In the genomic region with DNA sequence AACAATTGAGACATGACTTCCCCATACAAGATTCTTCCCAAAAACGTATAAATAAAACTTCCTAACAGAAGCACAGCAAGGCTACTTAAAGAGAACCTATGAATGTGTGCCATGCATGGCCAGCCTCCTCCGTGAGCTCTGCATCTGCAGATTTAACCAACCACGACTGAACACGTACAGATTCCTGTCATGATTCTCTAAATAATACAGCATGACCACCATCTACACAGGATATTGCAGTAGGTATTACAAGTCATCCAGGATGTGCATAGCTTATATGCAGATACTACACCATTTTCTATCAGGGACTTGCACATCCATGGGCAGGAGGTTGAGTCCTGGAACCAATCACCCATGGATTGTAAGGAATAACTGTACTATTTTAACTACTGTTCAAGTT, we compare ENCODE assay signal across 20 cellular contexts. TPM values are rescaled to one million over a fixed set of nuclear protein-coding genes. Genes with fewer than 3 reads are reported as not detected.
DNase-seq lines count a peak whose midpoint lies in the region; ATAC-seq, FAIRE-seq and TF ChIP-seq lines count a peak whose summit lies in the region.
"Had no signal": no experiment of that assay in that cellular context is flagged by ENCODE, and none has a peak within 500 bp of the region (broad histone marks: within the 10 kb centered on the region; RNA-seq: fewer than 3 reads in every experiment).

No MANE protein-coding gene starts in this region.

- TF ChIP-seq CTCF in A549 (IDR thresholded peaks at IDR 0.05) (no peak), GM12878 (IDR thresholded peaks at IDR 0.05 in 2 of 3, conservative IDR thresholded peaks at IDR 0.05 in 1 of 3; ENCODE audit: control insufficient read depth in 2 of 3, extremely low read depth in 1 of 3, insufficient read depth in 1 of 3, low read depth in 3 of 3, low read length in 3 of 3) (no peak), neural progenitor cell (IDR thresholded peaks at IDR 0.05) (no peak)

- TF ChIP-seq EP300 in A549 (IDR thresholded peaks at IDR 0.05) (no peak), GM12878 (IDR thresholded peaks at IDR 0.05; ENCODE audit: borderline replicate concordance in 1 of 2, control insufficient read depth in 1 of 2, low read depth in 2 of 2, low read length in 2 of 2) (no peak)

- H3K36me3 Mint-ChIP-seq in neural progenitor cell: peaks cover 27% of the 10 kb centered on the region

- no peak for TF ChIP-seq POLR2A in A549 (IDR thresholded peaks at IDR 0.05; ENCODE audit: low read length)
- TF ChIP-seq POLR2A in GM12878 (IDR thresholded peaks at IDR 0.05; ENCODE audit: low read depth, low read length): no peak

- peaks cover under 1% of the 10 kb centered on the region for H3K4me1 Mint-ChIP-seq in neural progenitor cell
- H3K4me1 Mint-ChIP-seq: GM23338 had no signal

- ATAC-seq in A549: no peak
- no peak for ATAC-seq in GM12878
- ATAC-seq: GM23338 had no signal

- H4K20me1 ChIP-seq in GM12878 (ENCODE audit: control insufficient read depth, insufficient read depth) (no peaks in the 10 kb centered on the region), neural progenitor cell (ENCODE audit: low read depth) (no peaks in the 10 kb centered on the region)

- H2AFZ ChIP-seq in GM12878 (ENCODE audit: control insufficient read depth, low read depth, low read length): no peak overlapping the region
- no peak overlapping the region for H2AFZ ChIP-seq in neural progenitor cell (replicated peaks)
- H2AFZ ChIP-seq: GM23338 had no signal

- H3K4me3 Mint-ChIP-seq in neural progenitor cell: no peak overlapping the region
- H3K4me3 Mint-ChIP-seq: CD4-positive, alpha-beta T cell; GM23338; HFFc6 had no signal

- H3F3A ChIP-seq in neural progenitor cell (ENCODE audit: low read depth): peaks cover 3% of the 10 kb centered on the region

- H3K27me3 Mint-ChIP-seq in neural progenitor cell (ENCODE audit: insufficient read depth, low read depth): no peaks in the 10 kb centered on the region
- H3K27me3 Mint-ChIP-seq: CD4-positive, alpha-beta T cell had no signal

- RAD21 ChIA-PET in GM12878 (lab: Charles Lee; ENCODE audit: unreplicated experiment): interaction anchor here (1.4 kb wide), 1 partner anchor 9 kb away, joined by 4 read pairs; no protein-coding TSS in a partner anchor

- POLR2A ChIA-PET in A549 (lab: Yijun Ruan, JAX): no interaction called here
- POLR2A ChIA-PET in GM12878 (lab: Charles Lee): interaction anchor here (0.6 kb wide), 1 partner anchor 61 kb away, joined by 3 read pairs; no protein-coding TSS in a partner anchor

- WGBS in A549 (ENCODE audit: missing lambda C conversion rate): 82% methylated on average over 4 of the region's 4 CpGs
- 40% methylated on average over 4 of the region's 4 CpGs for WGBS in GM12878 (ENCODE audit: insufficient coverage, insufficient replicate concordance, low lambda C conversion rate, missing lambda C conversion rate)

- TF ChIP-seq RAD21 in A549 (conservative IDR thresholded peaks at IDR 0.05 in 1 of 2, IDR thresholded peaks at IDR 0.05 in 1 of 2) (no peak), GM12878 (IDR thresholded peaks at IDR 0.05; ENCODE audit: insufficient read depth, low read depth, low read length) (no peak)

- H3K9me3 ChIP-seq in A549 (no peaks in the 10 kb centered on the region), GM12878 (replicated peaks; ENCODE audit: control insufficient read depth, insufficient read depth, low read length) (no peaks in the 10 kb centered on the region), neural progenitor cell (ENCODE audit: low read depth) (no peaks in the 10 kb centered on the region)

- no peaks in the 10 kb centered on the region for H3K9me3 Mint-ChIP-seq in neural progenitor cell
- H3K9me3 Mint-ChIP-seq: CD4-positive, alpha-beta T cell; GM23338; HFFc6 had no signal

- H3K4me2 ChIP-seq in A549 (no peak overlapping the region), GM12878 (ENCODE audit: control insufficient read depth, insufficient read depth) (no peak overlapping the region), neural progenitor cell (no peak overlapping the region)
- H3K4me2 ChIP-seq: GM23338 had no signal

- in situ Hi-C loops in GM12878 (cut with MboI): no loop called here

- H3K79me2 ChIP-seq in GM12878 (ENCODE audit: control insufficient read depth, insufficient read depth, low read length) (no peaks in the 10 kb centered on the region), neural progenitor cell (ENCODE audit: low read depth) (no peaks in the 10 kb centered on the region)

- BruUV-seq in GM12878 (replicated peaks; lab: Mats Ljungman, UMichigan): TSS peak; percentile 63

- no peaks in the 10 kb centered on the region for H3K4me1 ChIP-seq in A549
- H3K4me1 ChIP-seq in GM12878 (ENCODE audit: control insufficient read depth, insufficient read depth, low read length): no peaks in the 10 kb centered on the region
- H3K4me1 ChIP-seq in neural progenitor cell: no peaks in the 10 kb centered on the region

- H3K27ac ChIP-seq in A549: no peak overlapping the region
- no peak overlapping the region for H3K27ac ChIP-seq in GM12878 (ENCODE audit: control insufficient read depth, insufficient read depth)
- H3K27ac ChIP-seq in neural progenitor cell: no peak overlapping the region
- H3K27ac ChIP-seq: C4-2B, HL-60 had no signal

- intact Hi-C loops in GM12878 (cut with micrococcal nuclease; ENCODE audit: unreplicated experiment): no loop called here

- CTCF ChIA-PET in A549 (lab: Yijun Ruan, JAX) (interaction anchor here (1.0 to 19.0 kb wide), 10 partner anchors 8 to 196 kb away, joined by 3 to 285 read pairs (median 5); partner anchors contain the start of gene SPHK1), GM12878 (lab: Yijun Ruan, JAX) (interaction anchor here (0.6 to 4.3 kb wide), 5 partner anchors 10 to 296 kb away, joined by 3 to 29 read pairs (median 3); partner anchors contain the start of gene SPHK1)

- H3K27me3 ChIP-seq in GM12878 (replicated peaks in 1 of 2; ENCODE audit: control insufficient read depth in 2 of 2, insufficient read depth in 2 of 2, low read length in 1 of 2) (no peaks in the 10 kb centered on the region), neural progenitor cell (no peaks in the 10 kb centered on the region)

- H3K27ac Mint-ChIP-seq in neural progenitor cell: peak overlapping the region; percentile 51
- H3K27ac Mint-ChIP-seq: CD4-positive, alpha-beta T cell; GM23338; HFFc6 had no signal

- H3K36me3 ChIP-seq in GM12878 (ENCODE audit: control insufficient read depth in 2 of 2, insufficient read depth in 2 of 2, low read length in 1 of 2) (peaks cover 0 to 3% of the 10 kb centered on the region in 2 experiments; a peak in 3 of 4 replicates), neural progenitor cell (no peaks in the 10 kb centered on the region)

- SMC1A ChIA-PET in GM12878 (lab: Charles Lee; ENCODE audit: uncharacterized antibody, unreplicated experiment): interaction anchor here (0.6 to 2.3 kb wide), 2 partner anchors 149 to 656 kb away, joined by 3 to 5 read pairs; no protein-coding TSS in a partner anchor

- FAIRE-seq in A549 (lab: Jason Lieb, UNC) (peak; percentile 23), GM12878 (lab: Jason Lieb, UNC) (no peak)
- FAIRE-seq: H54 had no signal

- no peak for DNase-seq in A549 (ENCODE audit: low read depth in 1 of 2, low spot score in 1 of 2)
- peak; percentile 48 for DNase-seq in NAMALWA (ENCODE audit: low spot score)
- DNase-seq in GM12878 (ENCODE audit: low read depth, low spot score): no peak
- DNase-seq in neural progenitor cell (ENCODE audit: low spot score): no peak
- no peak for DNase-seq in activated T-cell treated with anti-CD3 and anti-CD28 coated beads for 4 hours
- DNase-seq in stimulated activated CD4-positive, alpha-beta T cell treated with anti-CD3 and anti-CD28 coated beads, Interleukin-15, amount 100 ng/mL, for 24 hours: no peak
- DNase-seq in AG08396 (ENCODE audit: low spot score): no peak
- DNase-seq: ACHN; AML-193; CD4-positive, alpha-beta T cell; DMS153; DMS79; GDM1; HCEC 1CT; HFFc6; IMR-90 had no signal

- no peak overlapping the region for H3K9ac ChIP-seq in GM12878 (ENCODE audit: control insufficient read depth, insufficient read depth, low read length)
- no peak overlapping the region for H3K9ac ChIP-seq in neural progenitor cell

- H3K4me3 ChIP-seq in A549 (no peak overlapping the region), GM12878 (no peak overlapping the region), neural progenitor cell (no peak overlapping the region)
- H3K4me3 ChIP-seq: GM23338 had no signal

RNA-seq across cellular contexts. Expression of gene QRICH2, which starts 1.4 kb away (rescaled TPM):
- polyA plus RNA-seq in A549 (2011; rRNA removed): 0.57 and 0.86 TPM in 2 replicates
- 1.5 and 2.2 TPM in 2 replicates for polyA plus RNA-seq in A549 (2012; cell fraction: cytosol; rRNA removed)
- polyA plus RNA-seq in A549 (2012; cell fraction: nucleus; rRNA removed): 12.3 and 14.6 TPM in 2 replicates
- polyA plus RNA-seq in A549 (2017; fragmentation: RNase III; extraction: RNeasy Plus Mini Kit Qiagen cat#74134 plus additional on column Dnase treatment): 0.88 to 1.7 TPM (median 1.0 TPM) in 3 replicates
- 3.3 and 5.0 TPM in 2 replicates for polyA minus RNA-seq in A549 (2011; rRNA and poly(A)+ RNA removed)
- 1.3 and 1.8 TPM in 2 replicates for total RNA-seq in GM12878 (2013; cell fraction: nucleolus; rRNA removed)
- total RNA-seq in GM12878 (2014; rRNA removed): 0.23 and 0.27 TPM in 2 replicates
- total RNA-seq in GM12878 (2014; rRNA removed; fragmentation: Illumina TruSeq; extraction: Trizol): 0.18 and 0.27 TPM in 2 replicates
- 0.35 and 0.72 TPM in 2 replicates for total RNA-seq in GM12878 (2021)
- 0.17 TPM for polyA plus RNA-seq in GM12878 (2011; ENCODE audit: low read depth)
- 0.07 and 0.15 TPM in 2 replicates for polyA plus RNA-seq in GM12878 (2011; rRNA removed)
- 0.22 and 0.28 TPM in 2 replicates for polyA plus RNA-seq in GM12878 (2011; cell fraction: cytosol; rRNA removed)
- polyA plus RNA-seq in GM12878 (2011; cell fraction: nucleus; rRNA removed): 0.73 and 0.76 TPM in 2 replicates
- polyA plus RNA-seq in GM12878 (2012): 0.27 and 0.32 TPM in 2 replicates
- 0.12 TPM in 1 of 2 replicates, not detected in the other for polyA plus RNA-seq in GM12878 (2014; fragmentation: Illumina TruSeq; extraction: Trizol)
- under 1 TPM; 0.04 to 0.05 TPM for polyA plus RNA-seq in GM12878 (2014; fragmentation: Nextera tagmentation; extraction: Ambion mirVana)
- polyA plus RNA-seq in GM12878 (2014; rRNA removed): 0.44 and 0.58 TPM in 2 replicates
- polyA plus RNA-seq in GM12878 (2016; fragmentation: Nextera tagmentation; extraction: Ambion mirVana): under 1 TPM; 0.51 to 0.54 TPM
- 1.4 and 1.8 TPM in 2 replicates for polyA minus RNA-seq in GM12878 (2011; rRNA and poly(A)+ RNA removed)
- polyA minus RNA-seq in GM12878 (2011; cell fraction: cytosol; rRNA and poly(A)+ RNA removed): 0.31 TPM in 1 of 2 replicates, not detected in the other
- polyA minus RNA-seq in GM12878 (2011; cell fraction: nucleus; rRNA and poly(A)+ RNA removed): 0.36 and 1.1 TPM in 2 replicates
- total RNA-seq in neural progenitor cell (ENCODE audit: low replicate concordance): 1.7 and 2.3 TPM in 2 replicates

RNA-seq across cellular contexts. Expression of gene PRPSAP1, which starts 44.3 kb away (rescaled TPM):
- polyA plus RNA-seq in A549 (2011; rRNA removed) (80.9 and 92.1 TPM in 2 replicates), A549 (2017; fragmentation: RNase III; extraction: RNeasy Plus Mini Kit Qiagen cat#74134 plus additional on column Dnase treatment) (61.9 to 63.7 TPM (median 63.3 TPM) in 3 replicates), GM12878 (2011; rRNA removed) (80.1 and 84.2 TPM in 2 replicates), GM12878 (2014; fragmentation: Illumina TruSeq; extraction: Trizol) (44.3 and 50.0 TPM in 2 replicates), GM12878 (2014; fragmentation: Nextera tagmentation; extraction: Ambion mirVana) (10 to 100 TPM; 26.9 to 34.7 TPM), GM12878 (2014; rRNA removed) (38.5 and 42.4 TPM in 2 replicates), GM12878 (2016; fragmentation: Nextera tagmentation; extraction: Ambion mirVana) (10 to 100 TPM; 52.5 to 56.5 TPM)
- polyA plus RNA-seq in A549 (2012; cell fraction: cytosol; rRNA removed): 85.4 and 116 TPM in 2 replicates
- polyA plus RNA-seq in A549 (2012; cell fraction: nucleus; rRNA removed): 82.9 and 108 TPM in 2 replicates
- polyA minus RNA-seq in A549 (2011; rRNA and poly(A)+ RNA removed): 51.0 and 57.8 TPM in 2 replicates
- total RNA-seq in GM12878 (2013; cell fraction: nucleolus; rRNA removed): 91.5 and 107 TPM in 2 replicates
- total RNA-seq in GM12878 (2014; rRNA removed) (15.8 and 23.1 TPM in 2 replicates), GM12878 (2014; rRNA removed; fragmentation: Illumina TruSeq; extraction: Trizol) (28.4 and 33.1 TPM in 2 replicates), GM12878 (2021) (46.5 and 55.0 TPM in 2 replicates), neural progenitor cell (ENCODE audit: low replicate concordance) (73.7 and 89.7 TPM in 2 replicates)
- 25.4 TPM for polyA plus RNA-seq in GM12878 (2011; ENCODE audit: low read depth)
- 82.2 and 89.3 TPM in 2 replicates for polyA plus RNA-seq in GM12878 (2011; cell fraction: cytosol; rRNA removed)
- 158 and 247 TPM in 2 replicates for polyA plus RNA-seq in GM12878 (2011; cell fraction: nucleus; rRNA removed)
- polyA plus RNA-seq in GM12878 (2012): 24.0 and 37.1 TPM in 2 replicates
- polyA minus RNA-seq in GM12878 (2011; rRNA and poly(A)+ RNA removed): 54.8 and 71.8 TPM in 2 replicates
- 16.0 and 17.2 TPM in 2 replicates for polyA minus RNA-seq in GM12878 (2011; cell fraction: cytosol; rRNA and poly(A)+ RNA removed)
- 34.0 and 38.3 TPM in 2 replicates for polyA minus RNA-seq in GM12878 (2011; cell fraction: nucleus; rRNA and poly(A)+ RNA removed)

RNA-seq across cellular contexts. Expression of gene UBALD2, which starts 44.3 kb away (rescaled TPM):
- polyA plus RNA-seq in A549 (2011; rRNA removed) (13.8 and 21.5 TPM in 2 replicates), A549 (2017; fragmentation: RNase III; extraction: RNeasy Plus Mini Kit Qiagen cat#74134 plus additional on column Dnase treatment) (11.4 to 12.9 TPM (median 12.8 TPM) in 3 replicates), GM12878 (2011; rRNA removed) (50.3 and 165 TPM in 2 replicates), GM12878 (2014; fragmentation: Illumina TruSeq; extraction: Trizol) (12.1 and 24.0 TPM in 2 replicates), GM12878 (2014; fragmentation: Nextera tagmentation; extraction: Ambion mirVana) (10 to 100 TPM in 1 of 2 experiments, 1 to 10 TPM in 1; 4.4 to 16.4 TPM), GM12878 (2014; rRNA removed) (66.4 and 81.1 TPM in 2 replicates), GM12878 (2016; fragmentation: Nextera tagmentation; extraction: Ambion mirVana) (1 to 10 TPM; 2.8 TPM)
- polyA plus RNA-seq in A549 (2012; cell fraction: cytosol; rRNA removed): 25.8 and 37.7 TPM in 2 replicates
- polyA plus RNA-seq in A549 (2012; cell fraction: nucleus; rRNA removed): 22.8 and 37.0 TPM in 2 replicates
- polyA minus RNA-seq in A549 (2011; rRNA and poly(A)+ RNA removed): 7.6 and 8.8 TPM in 2 replicates
- 10.7 and 18.0 TPM in 2 replicates for total RNA-seq in GM12878 (2013; cell fraction: nucleolus; rRNA removed)
- total RNA-seq in GM12878 (2014; rRNA removed) (54.7 and 63.4 TPM in 2 replicates), GM12878 (2014; rRNA removed; fragmentation: Illumina TruSeq; extraction: Trizol) (12.3 and 17.1 TPM in 2 replicates), GM12878 (2021) (130 and 132 TPM in 2 replicates), neural progenitor cell (ENCODE audit: low replicate concordance) (4.2 and 10.7 TPM in 2 replicates)
- 44.7 TPM for polyA plus RNA-seq in GM12878 (2011; ENCODE audit: low read depth)
- polyA plus RNA-seq in GM12878 (2011; cell fraction: cytosol; rRNA removed): 54.9 and 77.4 TPM in 2 replicates
- 56.6 and 64.5 TPM in 2 replicates for polyA plus RNA-seq in GM12878 (2011; cell fraction: nucleus; rRNA removed)
- 98.6 and 132 TPM in 2 replicates for polyA plus RNA-seq in GM12878 (2012)
- polyA minus RNA-seq in GM12878 (2011; rRNA and poly(A)+ RNA removed): 24.4 and 40.4 TPM in 2 replicates
- 55.5 and 60.7 TPM in 2 replicates for polyA minus RNA-seq in GM12878 (2011; cell fraction: cytosol; rRNA and poly(A)+ RNA removed)
- polyA minus RNA-seq in GM12878 (2011; cell fraction: nucleus; rRNA and poly(A)+ RNA removed): 18.3 and 30.3 TPM in 2 replicates
